12 cellular contexts compared by ENCODE assay signal in the genomic region with DNA sequence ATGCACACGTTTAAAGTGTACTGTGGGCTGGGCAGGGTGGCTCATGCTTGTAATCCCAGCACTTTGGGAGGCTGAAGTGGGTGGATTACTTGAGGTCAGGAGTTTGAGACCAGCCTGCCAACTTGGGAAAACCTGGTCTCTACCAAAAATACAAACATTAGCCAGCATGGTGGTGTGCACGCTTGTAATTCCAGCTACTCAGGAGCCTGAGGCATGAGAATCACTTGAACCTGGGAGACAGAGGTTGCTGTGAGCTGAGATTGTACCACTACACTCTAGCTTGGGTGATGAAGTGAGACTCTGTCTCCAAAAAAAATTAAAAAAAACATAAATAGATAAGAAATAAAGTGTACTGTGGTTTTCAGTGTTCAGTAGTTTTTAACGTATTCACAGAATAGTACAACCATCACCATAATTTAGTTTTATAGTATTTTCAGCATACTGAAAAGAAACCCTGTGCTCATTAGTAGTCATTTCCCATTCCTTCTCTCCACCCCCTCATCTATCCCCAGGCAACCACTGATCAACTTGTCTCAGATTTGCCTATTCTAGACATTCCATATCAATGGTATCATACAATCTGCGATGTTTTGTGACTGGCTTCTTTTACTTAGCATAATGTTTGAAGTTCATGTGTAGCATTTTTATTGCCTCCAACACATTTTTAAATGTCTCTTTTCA. TPM values are rescaled to one million over a fixed set of nuclear protein-coding genes. Genes with fewer than 3 reads are reported as not detected.
DNase-seq lines count a peak whose midpoint lies in the region; ATAC-seq and TF ChIP-seq lines count a peak whose summit lies in the region.
"Had no signal": no experiment of that assay in that cellular context is flagged by ENCODE, and none has a peak within 500 bp of the region (broad histone marks: within the 10 kb centered on the region; RNA-seq: fewer than 3 reads in every experiment).

No MANE protein-coding gene starts in this region.

- H3K27ac ChIP-seq in fibroblast of lung (ENCODE audit: insufficient read depth, low read length) (peak overlapping the region; percentile 79), osteoblast (ENCODE audit: low read depth, low read length) (peak overlapping the region; percentile 91), esophagus squamous epithelium (no peak overlapping the region)

- no peak for TF ChIP-seq POLR2A in esophagus squamous epithelium (IDR thresholded peaks at IDR 0.05)

- WGBS in esophagus squamous epithelium, 2 donors = 34 to 53% methylated on average over 4 of the region's 4 CpGs

- H3K4me1 ChIP-seq in fibroblast of lung (ENCODE audit: control insufficient read depth, extremely low read depth, insufficient read depth, low read length) = peaks cover 5% of the 10 kb centered on the region
- peaks cover 21% of the 10 kb centered on the region for H3K4me1 ChIP-seq in osteoblast (ENCODE audit: insufficient read depth, low read length)
- H3K4me1 ChIP-seq in esophagus squamous epithelium = peaks cover 0 to 27% (median 9%) of the 10 kb centered on the region in 3 donors

- intact Hi-C loops in esophagus squamous epithelium (cut with DNase I) = no loop called here

- H3K79me2 ChIP-seq in fibroblast of lung (ENCODE audit: control insufficient read depth, insufficient read depth, low read length) (peaks cover 45% of the 10 kb centered on the region), osteoblast (ENCODE audit: insufficient read depth, low read length) (peaks cover 61% of the 10 kb centered on the region)

- H3K4me3 Mint-ChIP-seq in T-helper 17 cell (no peak overlapping the region), WTC11 (no peak overlapping the region)

- H3K4me3 ChIP-seq in fibroblast of lung (replicated peaks in 1 of 4; ENCODE audit: control extremely low read depth in 1 of 4, insufficient read depth in 1 of 4, low read depth in 3 of 4, low read length in 4 of 4) = no peak overlapping the region
- H3K4me3 ChIP-seq in osteoblast (ENCODE audit: insufficient read depth, low read length) = peak overlapping the region; percentile 18
- no peak overlapping the region for H3K4me3 ChIP-seq in esophagus squamous epithelium
- H3K4me3 ChIP-seq in H7 (ENCODE audit: insufficient read depth, low read depth, low read length) = no peak overlapping the region
- H3K4me3 ChIP-seq: GM12878 had no signal

- H3K4me1 Mint-ChIP-seq in T-helper 17 cell (peaks cover 14% of the 10 kb centered on the region), WTC11 (peaks cover 7% of the 10 kb centered on the region; the same call in 1 of the 2 replicates)

- POLR2A ChIA-PET in WTC11 (lab: Charles Lee) = interaction anchor here (1.0 kb wide), 1 partner anchor 18 kb away, joined by 3 read pairs; no protein-coding TSS in a partner anchor

- H3K9ac ChIP-seq in fibroblast of lung (ENCODE audit: insufficient read depth, low read length) = no peak overlapping the region

- ATAC-seq in T-helper 17 cell (no peak), WTC11 (no peak)
- ATAC-seq: GM12878 had no signal

- H3K36me3 ChIP-seq in fibroblast of lung (ENCODE audit: control insufficient read depth, insufficient read depth, low read length) = no peaks in the 10 kb centered on the region
- no peaks in the 10 kb centered on the region for H3K36me3 ChIP-seq in osteoblast (ENCODE audit: insufficient read depth, low read length)
- H3K36me3 ChIP-seq in esophagus squamous epithelium = peaks cover 0 to 3% (median 0%) of the 10 kb centered on the region in 3 donors
- H3K36me3 ChIP-seq in H7 (replicated peaks; ENCODE audit: control insufficient read depth, insufficient read depth, low read length) = no peaks in the 10 kb centered on the region; the same call in 1 of the 2 replicates

- H2AFZ ChIP-seq in fibroblast of lung (ENCODE audit: low read length) (no peak overlapping the region), osteoblast (ENCODE audit: low read length) (no peak overlapping the region)

- H3K27ac Mint-ChIP-seq in T-helper 17 cell (peak overlapping the region; percentile 89), WTC11 (no peak overlapping the region)

- TF ChIP-seq CTCF in fibroblast of lung (conservative IDR thresholded peaks at IDR 0.05 in 1 of 2, IDR thresholded peaks at IDR 0.05 in 1 of 2; ENCODE audit: low read depth in 1 of 2, low read length in 2 of 2) = no peak
- TF ChIP-seq CTCF in osteoblast (IDR thresholded peaks at IDR 0.05; ENCODE audit: extremely low read depth, low read depth, low read length) = no peak
- no peak for TF ChIP-seq CTCF in esophagus squamous epithelium (IDR thresholded peaks at IDR 0.05)
- no peak for TF ChIP-seq CTCF in WTC11 (IDR thresholded peaks at IDR 0.05)

- DNase-seq in ELR (ENCODE audit: low read depth) (peak; percentile 91), T-helper 17 cell (no peak), fibroblast of lung (ENCODE audit: low read depth in 2 of 2) (peak; percentile 64 to 92), osteoblast (ENCODE audit: insufficient read length, low spot score, missing footprints) (peak; percentile 94), GM19240 (ENCODE audit: insufficient read length, low spot score) (no peak), esophagus squamous epithelium (lab: John Stamatoyannopoulos, UW) (no peak), H7 (no peak), WTC11 (ENCODE audit: low spot score) (no peak)
- DNase-seq: activated CD4-positive, alpha-beta T cell treated with anti-CD3 and anti-CD28 coated beads, Interleukin-2, amount 50 U/mL, for 4 hours; activated naive CD4-positive, alpha-beta T cell; NCI-H774 had no signal

- H3K36me3 Mint-ChIP-seq in T-helper 17 cell (ENCODE audit: low read depth) = no peaks in the 10 kb centered on the region
- H3K36me3 Mint-ChIP-seq in WTC11 = peaks cover 16% of the 10 kb centered on the region

- no peaks in the 10 kb centered on the region for H3K9me3 ChIP-seq in T-helper 17 cell (ENCODE audit: control insufficient read depth, low read length, poor library complexity, severe bottlenecking)
- H3K9me3 ChIP-seq in fibroblast of lung (ENCODE audit: control insufficient read depth, insufficient read depth, low read depth, low read length) = no peaks in the 10 kb centered on the region
- no peaks in the 10 kb centered on the region for H3K9me3 ChIP-seq in osteoblast (ENCODE audit: low read depth, low read length)
- H3K9me3 ChIP-seq in esophagus squamous epithelium = no peaks in the 10 kb centered on the region

- no peaks in the 10 kb centered on the region for H3K27me3 ChIP-seq in fibroblast of lung (ENCODE audit: control insufficient read depth, insufficient read depth, low read length)
- no peaks in the 10 kb centered on the region for H3K27me3 ChIP-seq in osteoblast (ENCODE audit: insufficient read depth, low read length)
- no peaks in the 10 kb centered on the region for H3K27me3 ChIP-seq in esophagus squamous epithelium
- H3K27me3 ChIP-seq in H7 (ENCODE audit: control insufficient read depth, insufficient read depth, low read length) = no peaks in the 10 kb centered on the region

- H3K4me2 ChIP-seq in fibroblast of lung (ENCODE audit: extremely low read depth, insufficient read depth, low read length) (peak overlapping the region; percentile 63), osteoblast (ENCODE audit: insufficient read depth, low read length) (peak overlapping the region; percentile 51)

- CTCF ChIA-PET in WTC11 (lab: Charles Lee) = no interaction called here

- H3K27me3 Mint-ChIP-seq in T-helper 17 cell = no peaks in the 10 kb centered on the region
- no peaks in the 10 kb centered on the region for H3K27me3 Mint-ChIP-seq in WTC11 (ENCODE audit: low read depth)

- no peaks in the 10 kb centered on the region for H4K20me1 ChIP-seq in fibroblast of lung (ENCODE audit: control insufficient read depth, extremely low read depth, insufficient read depth, low read length)
- H4K20me1 ChIP-seq in osteoblast (ENCODE audit: insufficient read depth, low read length) = peaks cover 3% of the 10 kb centered on the region

- H3K9me3 Mint-ChIP-seq in WTC11 = peaks cover 9% of the 10 kb centered on the region; the same call in 1 of the 2 replicates

TF ChIP-seq in WTC11, 78 proteins besides CTCF, POLR2A, EP300 and RAD21 (continues in another document):
- TF ChIP-seq NFATC4 (CRISPR knock-in tag; IDR thresholded peaks at IDR 0.05) (no peak), ZNF317 (CRISPR knock-in tag; IDR thresholded peaks at IDR 0.05; ENCODE audit: borderline replicate concordance, low read depth) (no peak), GABPB1 (CRISPR knock-in tag; IDR thresholded peaks at IDR 0.05) (no peak), JUN (CRISPR knock-in tag; IDR thresholded peaks at IDR 0.05) (no peak)
- TF ChIP-seq, protein P1, sequence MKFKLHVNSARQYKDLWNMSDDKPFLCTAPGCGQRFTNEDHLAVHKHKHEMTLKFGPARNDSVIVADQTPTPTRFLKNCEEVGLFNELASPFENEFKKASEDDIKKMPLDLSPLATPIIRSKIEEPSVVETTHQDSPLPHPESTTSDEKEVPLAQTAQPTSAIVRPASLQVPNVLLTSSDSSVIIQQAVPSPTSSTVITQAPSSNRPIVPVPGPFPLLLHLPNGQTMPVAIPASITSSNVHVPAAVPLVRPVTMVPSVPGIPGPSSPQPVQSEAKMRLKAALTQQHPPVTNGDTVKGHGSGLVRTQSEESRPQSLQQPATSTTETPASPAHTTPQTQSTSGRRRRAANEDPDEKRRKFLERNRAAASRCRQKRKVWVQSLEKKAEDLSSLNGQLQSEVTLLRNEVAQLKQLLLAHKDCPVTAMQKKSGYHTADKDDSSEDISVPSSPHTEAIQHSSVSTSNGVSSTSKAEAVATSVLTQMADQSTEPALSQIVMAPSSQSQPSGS (CRISPR knock-in tag; IDR thresholded peaks at IDR 0.05; ENCODE audit: borderline replicate concordance, low read depth) = no peak
- TF ChIP-seq, protein P2, sequence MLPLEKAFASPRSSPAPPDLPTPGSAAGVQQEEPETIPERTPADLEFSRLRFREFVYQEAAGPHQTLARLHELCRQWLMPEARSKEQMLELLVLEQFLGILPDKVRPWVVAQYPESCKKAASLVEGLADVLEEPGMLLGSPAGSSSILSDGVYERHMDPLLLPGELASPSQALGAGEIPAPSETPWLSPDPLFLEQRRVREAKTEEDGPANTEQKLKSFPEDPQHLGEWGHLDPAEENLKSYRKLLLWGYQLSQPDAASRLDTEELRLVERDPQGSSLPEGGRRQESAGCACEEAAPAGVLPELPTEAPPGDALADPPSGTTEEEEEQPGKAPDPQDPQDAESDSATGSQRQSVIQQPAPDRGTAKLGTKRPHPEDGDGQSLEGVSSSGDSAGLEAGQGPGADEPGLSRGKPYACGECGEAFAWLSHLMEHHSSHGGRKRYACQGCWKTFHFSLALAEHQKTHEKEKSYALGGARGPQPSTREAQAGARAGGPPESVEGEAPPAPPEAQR (CRISPR knock-in tag; IDR thresholded peaks at IDR 0.05) = no peak

RNA-seq across cellular contexts. Expression of gene SLAIN2, which starts 19.1 kb away (rescaled TPM):
- total RNA-seq in T-helper 17 cell = 10 to 100 TPM; 76.7 to 92.3 TPM
- 29.8 and 34.2 TPM in 2 replicates for total RNA-seq in fibroblast of lung
- 57.4 and 71.1 TPM in 2 replicates for polyA plus RNA-seq in fibroblast of lung
- polyA plus RNA-seq in fibroblast of lung (2012) = 45.6 and 50.1 TPM in 2 replicates
- polyA minus RNA-seq in fibroblast of lung (ENCODE audit: low replicate concordance) = 29.6 and 35.0 TPM in 2 replicates
- 64.1 and 77.2 TPM in 2 replicates for total RNA-seq in osteoblast
- 10 to 100 TPM; 30.1 to 88.9 (median 75.4) TPM for total RNA-seq in esophagus squamous epithelium
- total RNA-seq in H7 (2014; rRNA removed; shearing (Covaris generic)) = 32.0 and 34.0 TPM in 2 replicates
- total RNA-seq in WTC11 (2021) = 31.2 to 35.8 TPM (median 33.8 TPM) in 3 replicates

Comparison
In these comparisons a context has a peak if more than half of its experiments do, and no peak if none do; other contexts are left out.
1. DNase-seq: peak in ELR (single experiment), fibroblast of lung (2 of 2) and osteoblast (single experiment); none in T-helper 17 cell (0 of 3), GM19240 (single experiment), esophagus squamous epithelium (single experiment), H7 (single experiment) and WTC11 (single experiment).
2. H3K27ac ChIP-seq: peak in fibroblast of lung (single experiment) and osteoblast (single experiment); none in esophagus squamous epithelium (0 of 4).